Comparison of ENCODE assay signal across 21 cellular contexts in genomic region chr21:39007532-39007931, GRCh38.
A peak's percentile ranks its signal among the peaks of the same experiment; 100 is the strongest.
DNase-seq lines count a peak whose midpoint lies in the region; ATAC-seq, FAIRE-seq and TF ChIP-seq lines count a peak whose summit lies in the region.
"Had no signal": no experiment of that assay in that cellular context is flagged by ENCODE, and none has a peak within 500 bp of the region (broad histone marks: within the 10 kb centered on the region; RNA-seq: fewer than 3 reads in every experiment).

No MANE protein-coding gene starts in this region.

- no peak for FAIRE-seq in small intestine (lab: Jason Lieb, UNC)
- FAIRE-seq: A549, islet of Langerhans had no signal

- TF ChIP-seq CTCF in left ventricle myocardium inferior (IDR thresholded peaks at IDR 0.05; ENCODE audit: borderline replicate concordance): no peak
- TF ChIP-seq CTCF in esophagus squamous epithelium (IDR thresholded peaks at IDR 0.05): no peak
- TF ChIP-seq CTCF in vagina (IDR thresholded peaks at IDR 0.05): no peak

- H3K27ac ChIP-seq in left ventricle myocardium inferior (replicated peaks): peak overlapping the region; percentile 90
- H3K27ac ChIP-seq in esophagus squamous epithelium: peak overlapping the region; percentile 79 to 91 (median 84)
- H3K27ac ChIP-seq in vagina: peak overlapping the region; percentile 77
- H3K27ac ChIP-seq in small intestine (ENCODE audit: low read depth in 1 of 2, low read length in 1 of 2): peak overlapping the region in 1 of 2 donors; percentile 65
- H3K27ac ChIP-seq: A549 had no signal

- H3K4me3 ChIP-seq in left ventricle myocardium inferior (no peak overlapping the region), esophagus squamous epithelium (no peak overlapping the region), vagina (no peak overlapping the region), small intestine (ENCODE audit: low read depth in 1 of 2, low read length in 2 of 2) (no peak overlapping the region)
- H3K4me3 ChIP-seq: A549 had no signal

- H3K27me3 ChIP-seq in left ventricle myocardium inferior (ENCODE audit: low read depth): no peaks in the 10 kb centered on the region
- no peaks in the 10 kb centered on the region for H3K27me3 ChIP-seq in esophagus squamous epithelium
- no peaks in the 10 kb centered on the region for H3K27me3 ChIP-seq in vagina
- no peaks in the 10 kb centered on the region for H3K27me3 ChIP-seq in small intestine (ENCODE audit: control insufficient read depth in 2 of 2, insufficient read depth in 2 of 2, low read length in 2 of 2)

- no peak for ATAC-seq in Right ventricle myocardium inferior
- ATAC-seq: A549; natural killer cell treated with Interleukin-12 subunit alpha and Interleukin-12 subunit beta and Interleukin-15 and Interleukin-18, amount 100 ng/mL, for 72 hours had no signal

- H3K4me1 ChIP-seq in left ventricle myocardium inferior: peaks cover 73% of the 10 kb centered on the region
- H3K4me1 ChIP-seq in esophagus squamous epithelium: peaks cover 6 to 75% (median 45%) of the 10 kb centered on the region in 3 donors
- peaks cover 40% of the 10 kb centered on the region for H3K4me1 ChIP-seq in vagina
- peaks cover 0 to 12% of the 10 kb centered on the region in 2 donors for H3K4me1 ChIP-seq in small intestine (ENCODE audit: control insufficient read depth in 2 of 2, insufficient read depth in 1 of 2, low read depth in 1 of 2, low read length in 1 of 2)
- H3K4me1 ChIP-seq: A549 had no signal

- 28 to 40% methylated on average over 8 of the region's 8 CpGs for WGBS in esophagus squamous epithelium, 2 donors
- 27 to 60% (median 44%) methylated on average over 8 of the region's 8 CpGs for WGBS in small intestine, 3 donors

- DNase-seq in left ventricle myocardium inferior (no peak), Right ventricle myocardium inferior (ENCODE audit: missing footprints) (no peak), esophagus squamous epithelium (lab: John Stamatoyannopoulos, UW) (no peak), renal cortical epithelial cell (ENCODE audit: low read depth) (peak; percentile 78), vagina (ENCODE audit: extremely low spot score in 2 of 2) (no peak), NOMO-1 treated with DMSO at 0.1 percent for 48 hours (lab: John Stamatoyannopoulos, UW; ENCODE audit: unreplicated experiment) (no peak), small intestine (no peak), AG08396 (ENCODE audit: low spot score) (no peak)
- DNase-seq: activated CD4-positive, alpha-beta T cell treated with anti-CD3 and anti-CD28 coated beads for 4 hours; activated T-cell treated with anti-CD3 and anti-CD28 coated beads for 4 hours; CD4-positive, alpha-beta memory T cell; central memory CD4-positive, alpha-beta T cell; glutamatergic neuron; GOT3; NCI-H774; SHP77 treated with DMSO at 0.1 percent for 48 hours; stimulated activated CD4-positive, alpha-beta T cell treated with anti-CD3 and anti-CD28 coated beads, Interleukin-4, amount 100 ng/mL, for 24 hours; T1000 had no signal

- TF ChIP-seq POLR2A in esophagus squamous epithelium (IDR thresholded peaks at IDR 0.05): no peak
- TF ChIP-seq POLR2A in vagina (IDR thresholded peaks at IDR 0.05): no peak

- H3K36me3 ChIP-seq in left ventricle myocardium inferior: no peaks in the 10 kb centered on the region
- H3K36me3 ChIP-seq in esophagus squamous epithelium: no peaks in the 10 kb centered on the region
- no peaks in the 10 kb centered on the region for H3K36me3 ChIP-seq in vagina
- H3K36me3 ChIP-seq in small intestine (ENCODE audit: control insufficient read depth in 2 of 2, insufficient read depth in 2 of 2, low read length in 2 of 2): no peaks in the 10 kb centered on the region

- peaks cover 7% of the 10 kb centered on the region for H3K9me3 ChIP-seq in left ventricle myocardium inferior (replicated peaks)
- H3K9me3 ChIP-seq in esophagus squamous epithelium: no peaks in the 10 kb centered on the region
- no peaks in the 10 kb centered on the region for H3K9me3 ChIP-seq in vagina
- H3K9me3 ChIP-seq in small intestine (ENCODE audit: control insufficient read depth, low read depth): no peaks in the 10 kb centered on the region
- H3K9me3 ChIP-seq: A549 had no signal

- intact Hi-C loops in left ventricle myocardium inferior (cut with micrococcal nuclease) (loop anchor here (10.0 kb wide), 1 partner anchor 203 kb away; the partner anchor contains the start of gene ETS2), Right ventricle myocardium inferior (cut with DNase I) (loop anchor here (5.0 to 10.0 kb wide), 3 partner anchors 35 to 273 kb away; partner anchors contain the start of gene ETS2), esophagus squamous epithelium (cut with DNase I) (no loop called here), vagina (cut with DNase I) (no loop called here)

Comparison
In these comparisons a context has a peak if more than half of its experiments do, and no peak if none do; other contexts are left out.
1. intact Hi-C loops: an anchor here in left ventricle myocardium inferior (10.0 kb wide) and Right ventricle myocardium inferior (5.0 to 10.0 kb wide); none called in esophagus squamous epithelium and vagina.